8 cellular contexts compared by ENCODE assay signal in the genomic region with DNA sequence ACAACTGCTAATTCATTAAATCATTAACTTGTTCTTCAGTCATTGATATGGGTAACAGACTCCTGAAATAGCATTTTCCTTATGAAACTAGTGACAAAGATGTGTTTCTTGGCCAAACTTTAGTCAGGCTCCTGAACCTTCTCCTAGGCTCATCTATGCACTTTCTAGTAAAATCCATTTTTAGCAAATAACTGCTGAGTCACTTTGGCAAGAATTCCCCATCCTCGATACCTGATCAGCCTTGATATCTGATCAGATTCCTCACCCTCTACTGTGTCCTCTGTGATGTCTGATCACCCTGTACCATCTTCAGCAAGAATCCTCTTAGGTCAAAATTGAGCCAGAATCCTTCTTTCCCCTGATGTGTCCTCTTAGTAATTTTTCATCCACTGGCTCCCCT.
"Had no signal": no experiment of that assay in that cellular context is flagged by ENCODE, and none has a peak within 500 bp of the region (broad histone marks: within the 10 kb centered on the region; RNA-seq: fewer than 3 reads in every experiment).

No MANE protein-coding gene starts in this region.

- H3K4me2 ChIP-seq: GM23338 had no signal

- H3K27ac ChIP-seq: HL-60 had no signal

- DNase-seq: H9, HCEC 1CT, KG1 had no signal

- H3K27ac Mint-ChIP-seq: GM23338, H9 had no signal

- H2AFZ ChIP-seq: GM23338 had no signal

- H3K36me3 Mint-ChIP-seq: IgD-negative memory B cell had no signal

- H3K4me3 Mint-ChIP-seq: GM23338, H9, IgD-negative memory B cell had no signal

- FAIRE-seq: H1, H54 had no signal

- H3K4me3 ChIP-seq: GM23338 had no signal

- ATAC-seq: GM23338 had no signal
